19 cellular contexts compared by ENCODE assay signal in the genomic region with DNA sequence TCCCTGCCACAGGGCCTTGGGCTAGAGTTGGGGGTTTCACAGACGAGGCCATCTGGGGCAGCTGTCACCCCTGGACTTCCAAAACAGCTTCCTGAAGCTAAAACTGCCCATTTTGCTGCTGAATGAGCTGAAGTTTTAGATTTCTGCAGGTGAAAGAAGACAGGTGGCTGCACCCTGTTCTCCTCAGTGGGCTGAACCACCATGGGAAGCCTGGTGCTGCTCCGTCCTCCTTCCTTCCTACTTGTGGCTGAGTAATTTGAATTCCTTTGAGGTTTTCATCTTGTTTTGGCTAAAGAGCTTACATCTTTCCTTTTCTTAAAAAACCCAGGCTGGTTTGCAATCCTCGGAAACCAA. TPM values are rescaled to one million over a fixed set of nuclear protein-coding genes. Genes with fewer than 3 reads are reported as not detected.
DNase-seq lines count a peak whose midpoint lies in the region; ATAC-seq and TF ChIP-seq lines count a peak whose summit lies in the region.
"Had no signal": no experiment of that assay in that cellular context is flagged by ENCODE, and none has a peak within 500 bp of the region (broad histone marks: within the 10 kb centered on the region; RNA-seq: fewer than 3 reads in every experiment).

No MANE protein-coding gene starts in this region.

- no peak for TF ChIP-seq CTCF in sigmoid colon (IDR thresholded peaks at IDR 0.05)

- no peak for TF ChIP-seq POLR2A in sigmoid colon (IDR thresholded peaks at IDR 0.05)

- H2BK120ac ChIP-seq in neuronal stem cell (ENCODE audit: low read depth, low read length), result no peak overlapping the region

- H3K14ac ChIP-seq in neuronal stem cell (ENCODE audit: low read length), result peak overlapping the region; percentile 77

- H3K4me3 ChIP-seq in BLaER1 treated with 17β-estradiol and CSF1 and Interleukin-3, amounts not matched to agents 10 nM and 100 nM, result no peak overlapping the region
- H3K4me3 ChIP-seq in neuronal stem cell (ENCODE audit: low read length in 2 of 2), result no peak overlapping the region
- no peak overlapping the region for H3K4me3 ChIP-seq in sigmoid colon

- H3K9me3 ChIP-seq in BLaER1 treated with 17β-estradiol and CSF1 and Interleukin-3, amounts not matched to agents 10 nM and 100 nM (replicated peaks in 1 of 11), result no peaks in the 10 kb centered on the region
- H3K9me3 ChIP-seq in neuronal stem cell (replicated peaks in 1 of 2; ENCODE audit: control insufficient read depth in 2 of 2, insufficient read depth in 1 of 2, low read depth in 1 of 2, low read length in 2 of 2) (no peaks in the 10 kb centered on the region), sigmoid colon (no peaks in the 10 kb centered on the region)
- H3K9me3 ChIP-seq: Caco-2 had no signal

- no peak overlapping the region for H2BK5ac ChIP-seq in neuronal stem cell (ENCODE audit: low read length)

- H2BK15ac ChIP-seq in neuronal stem cell (ENCODE audit: low read length), result no peak overlapping the region

- H3K18ac ChIP-seq in neuronal stem cell (ENCODE audit: low read length), result peak overlapping the region; percentile 32

- H3K36me3 ChIP-seq in BLaER1 treated with 17β-estradiol and CSF1 and Interleukin-3, amounts not matched to agents 10 nM and 100 nM, result peaks cover 0 to 13% (median 0%) of the 10 kb centered on the region in 11 experiments; a peak in 2 of 22 replicates
- H3K36me3 ChIP-seq in neuronal stem cell (replicated peaks in 1 of 2; ENCODE audit: control insufficient read depth in 2 of 2, insufficient read depth in 2 of 2, low read length in 2 of 2) (no peaks in the 10 kb centered on the region), sigmoid colon (no peaks in the 10 kb centered on the region)

- DNase-seq in neuronal stem cell (ENCODE audit: low spot score), result no peak
- DNase-seq in sigmoid colon, result peak; percentile 26
- no peak for DNase-seq in NCI-H2196 treated with DMSO at 0.1 percent for 48 hours (lab: John Stamatoyannopoulos, UW; ENCODE audit: unreplicated experiment)
- no peak for DNase-seq in HT-29 (ENCODE audit: low spot score)
- DNase-seq in AG20443 (ENCODE audit: low spot score), result no peak
- DNase-seq: 8988T; ACHN; AML-193; Caco-2; Calu3; CD4-positive, alpha-beta T cell; CD8-positive, alpha-beta T cell; DMS79 treated with DMSO at 0.1 percent for 48 hours; GF-D8 had no signal

- no peak overlapping the region for H3K4ac ChIP-seq in neuronal stem cell (ENCODE audit: low read length)

- no peak overlapping the region for H3K27ac ChIP-seq in BLaER1 treated with 17β-estradiol and CSF1 and Interleukin-3, amounts not matched to agents 10 nM and 100 nM
- H3K27ac ChIP-seq in neuronal stem cell (replicated peaks; ENCODE audit: low read length), result no peak overlapping the region
- no peak overlapping the region for H3K27ac ChIP-seq in sigmoid colon
- H3K27ac ChIP-seq: C4-2B had no signal

- H3K9ac ChIP-seq in BLaER1 treated with 17β-estradiol and CSF1 and Interleukin-3, amounts not matched to agents 10 nM and 100 nM, result peak overlapping the region in 1 of 11 experiments; percentile 16; a peak in 1 of 22 replicates
- no peak overlapping the region for H3K9ac ChIP-seq in neuronal stem cell (ENCODE audit: low read depth, low read length, poor library complexity)

- no peak overlapping the region for H2AFZ ChIP-seq in neuronal stem cell (ENCODE audit: low read length)

- H4K20me1 ChIP-seq in BLaER1 treated with 17β-estradiol and CSF1 and Interleukin-3, amounts not matched to agents 10 nM and 100 nM, result peaks cover 0 to 99% (median 90%) of the 10 kb centered on the region in 11 experiments; a peak in 18 of 22 replicates

- H3K27me3 ChIP-seq in BLaER1 treated with 17β-estradiol and CSF1 and Interleukin-3, amounts not matched to agents 10 nM and 100 nM, result peaks cover 10 to 61% (median 18%) of the 10 kb centered on the region in 11 experiments
- H3K27me3 ChIP-seq in neuronal stem cell (ENCODE audit: control insufficient read depth in 3 of 3, insufficient read depth in 3 of 3, low read depth in 1 of 3, low read length in 3 of 3) (peaks cover 7 to 19% (median 13%) of the 10 kb centered on the region in 3 experiments), sigmoid colon (peaks cover 12 to 28% (median 28%) of the 10 kb centered on the region in 3 donors)

- intact Hi-C loops in sigmoid colon (cut with DNase I), result no loop called here

- H4K8ac ChIP-seq in neuronal stem cell (ENCODE audit: low read depth, low read length), result no peak overlapping the region

- peaks cover 31 to 99% (median 85%) of the 10 kb centered on the region in 10 experiments for H3K4me1 ChIP-seq in BLaER1 treated with 17β-estradiol and CSF1 and Interleukin-3, amounts not matched to agents 10 nM and 100 nM
- H3K4me1 ChIP-seq in neuronal stem cell (ENCODE audit: control insufficient read depth in 2 of 2, insufficient read depth in 1 of 2, low read depth in 1 of 2, low read length in 2 of 2), result peaks cover 8 to 11% of the 10 kb centered on the region in 2 donors
- peaks cover 0 to 18% (median 13%) of the 10 kb centered on the region in 4 donors for H3K4me1 ChIP-seq in sigmoid colon

- no peak for TF ChIP-seq EP300 in sigmoid colon (IDR thresholded peaks at IDR 0.05)

- H2BK12ac ChIP-seq in neuronal stem cell (ENCODE audit: low read length), result no peak overlapping the region

- H3K79me1 ChIP-seq in neuronal stem cell (ENCODE audit: low read depth, low read length), result peaks cover 9% of the 10 kb centered on the region

- no peak for ATAC-seq in HG03159 (IDR thresholded peaks at IDR 0.05; ENCODE audit: unreplicated experiment)
- ATAC-seq: CD8-positive, alpha-beta T cell had no signal

- no CpG with 5 or more reads among the region's 3 CpGs for WGBS in neuronal stem cell (ENCODE audit: extremely low coverage in 2 of 2, insufficient read length in 2 of 2, insufficient replicate concordance in 1 of 2), 2 donors
- WGBS in sigmoid colon, 2 donors, result 83 to 88% methylated on average over 3 of the region's 3 CpGs

- H3K23ac ChIP-seq in neuronal stem cell (ENCODE audit: low read depth, low read length, poor library complexity), result peak overlapping the region; percentile 86

- peak overlapping the region in 9 of 11 experiments; percentile 57 to 100 (median 97); a peak in 18 of 22 replicates for H3K4me2 ChIP-seq in BLaER1 treated with 17β-estradiol and CSF1 and Interleukin-3, amounts not matched to agents 10 nM and 100 nM
- no peak overlapping the region for H3K4me2 ChIP-seq in neuronal stem cell (ENCODE audit: insufficient read depth, low read length, poor library complexity, severe bottlenecking)

- H4K91ac ChIP-seq in neuronal stem cell (ENCODE audit: low read depth, low read length, poor library complexity), result no peak overlapping the region

- H2AK5ac ChIP-seq in neuronal stem cell (ENCODE audit: low read depth, low read length), result no peak overlapping the region

RNA-seq across cellular contexts. Expression of gene NKD2, which starts 5.3 kb away (rescaled TPM):
- polyA plus RNA-seq in neuronal stem cell (2013, experiment 1 of 2), result 11.1 TPM
- 11.1 TPM for polyA plus RNA-seq in neuronal stem cell (2013, experiment 2 of 2)
- total RNA-seq in sigmoid colon, result 1 to 10 TPM in 3 of 4 donors, under 1 TPM in 1; 0.71 to 4.4 (median 2.0) TPM
- polyA plus RNA-seq in sigmoid colon, result 1 to 10 TPM in 2 of 3 donors, under 1 TPM in 1; 0.60 to 4.0 (median 1.8) TPM
- total RNA-seq in HT-29 (2014; rRNA removed; shearing (Covaris generic)), result 5.8 and 7.5 TPM in 2 replicates
- polyA plus RNA-seq: AG04450, BJ had no signal
